In genomic region chr1:19409477-19410086, GRCh38 we compare ENCODE assay signal across 17 cellular contexts.
DNase-seq lines count a peak whose midpoint lies in the region; ATAC-seq and TF ChIP-seq lines count a peak whose summit lies in the region.
"Had no signal": no experiment of that assay in that cellular context is flagged by ENCODE, and none has a peak within 500 bp of the region (broad histone marks: within the 10 kb centered on the region; RNA-seq: fewer than 3 reads in every experiment).

No MANE protein-coding gene starts in this region.

- peak overlapping the region; percentile 57 to 82 (median 72) for H3K27ac Mint-ChIP-seq in CD4-positive, CD25-positive, alpha-beta regulatory T cell
- H3K27ac Mint-ChIP-seq in CD8-positive, alpha-beta T cell = peak overlapping the region; percentile 74
- peak overlapping the region; percentile 12 for H3K27ac Mint-ChIP-seq in activated T-helper 17 cell treated with anti-CD3 and anti-CD28 coated beads, Interleukin-2, amount 50 U/mL, for 72 hours
- H3K27ac Mint-ChIP-seq in naive thymus-derived CD4-positive, alpha-beta T cell = peak overlapping the region; percentile 23 to 79 (median 52)

- ATAC-seq in CD4-positive, CD25-positive, alpha-beta regulatory T cell (ENCODE audit: low read depth in 2 of 2) = no peak
- no peak for ATAC-seq in CD8-positive, alpha-beta T cell
- no peak for ATAC-seq in activated T-helper 17 cell treated with anti-CD3 and anti-CD28 coated beads, Interleukin-2, amount 50 U/mL, for 72 hours (replicated peaks)
- no peak for ATAC-seq in naive thymus-derived CD4-positive, alpha-beta T cell
- no peak for ATAC-seq in HG02571 (IDR thresholded peaks at IDR 0.05; ENCODE audit: unreplicated experiment)

- POLR2A ChIA-PET in CD8-positive, alpha-beta T cell (lab: Charles Lee) = interaction anchor here (1.1 kb wide), 2 partner anchors 17 to 146 kb away, joined by 3 read pairs; no protein-coding TSS in a partner anchor
- POLR2A ChIA-PET in naive thymus-derived CD4-positive, alpha-beta T cell (lab: Charles Lee) = interaction anchor here (0.7 kb wide), 1 partner anchor 13 kb away, joined by 3 read pairs; no protein-coding TSS in a partner anchor

- CTCF ChIA-PET in CD8-positive, alpha-beta T cell (lab: Charles Lee) = interaction anchor here (0.6 to 1.4 kb wide), 5 partner anchors 13 to 252 kb away, joined by 3 to 4 read pairs (median 3); no protein-coding TSS in a partner anchor
- CTCF ChIA-PET in naive thymus-derived CD4-positive, alpha-beta T cell (lab: Charles Lee) = interaction anchor here (0.9 kb wide), 1 partner anchor 173 kb away, joined by 3 read pairs; no protein-coding TSS in a partner anchor

- intact Hi-C loops in CD8-positive, alpha-beta T cell (cut with DNase I, micrococcal nuclease) = loop anchor here in 1 of 2 experiments (2.0 kb wide), 1 partner anchor 13 kb away; no protein-coding TSS in a partner anchor
- intact Hi-C loops in naive thymus-derived CD4-positive, alpha-beta T cell (cut with micrococcal nuclease) = no loop called here

- TF ChIP-seq CTCF in CD8-positive, alpha-beta T cell (IDR thresholded peaks at IDR 0.05) = no peak
- TF ChIP-seq CTCF in coronary artery (IDR thresholded peaks at IDR 0.05) = no peak

- H3K27me3 ChIP-seq in CD4-positive, CD25-positive, alpha-beta regulatory T cell (ENCODE audit: control insufficient read depth, insufficient read depth, low read length) = no peaks in the 10 kb centered on the region
- no peaks in the 10 kb centered on the region for H3K27me3 ChIP-seq in CD8-positive, alpha-beta T cell (ENCODE audit: insufficient read depth, low read length)
- no peaks in the 10 kb centered on the region for H3K27me3 ChIP-seq in naive thymus-derived CD4-positive, alpha-beta T cell (ENCODE audit: control insufficient read depth in 2 of 2, insufficient read depth in 2 of 2, low read length in 2 of 2)

- H3K9me3 ChIP-seq in CD4-positive, CD25-positive, alpha-beta regulatory T cell (ENCODE audit: control insufficient read depth in 2 of 2, low read length in 2 of 2) = no peaks in the 10 kb centered on the region
- H3K9me3 ChIP-seq in CD8-positive, alpha-beta T cell (ENCODE audit: low read length) = no peaks in the 10 kb centered on the region
- H3K9me3 ChIP-seq in naive thymus-derived CD4-positive, alpha-beta T cell (ENCODE audit: control insufficient read depth in 2 of 3, low read length in 3 of 3) = no peaks in the 10 kb centered on the region

- no peaks in the 10 kb centered on the region for H3K9me3 Mint-ChIP-seq in CD4-positive, CD25-positive, alpha-beta regulatory T cell
- no peaks in the 10 kb centered on the region for H3K9me3 Mint-ChIP-seq in CD8-positive, alpha-beta T cell
- no peaks in the 10 kb centered on the region for H3K9me3 Mint-ChIP-seq in activated T-helper 17 cell treated with anti-CD3 and anti-CD28 coated beads, Interleukin-2, amount 50 U/mL, for 72 hours
- no peaks in the 10 kb centered on the region for H3K9me3 Mint-ChIP-seq in naive thymus-derived CD4-positive, alpha-beta T cell
- H3K9me3 Mint-ChIP-seq: HFFc6 had no signal

- H3K4me1 ChIP-seq in CD4-positive, CD25-positive, alpha-beta regulatory T cell (ENCODE audit: control insufficient read depth, insufficient read depth, low read length, poor library complexity, severe bottlenecking) = peaks cover 12% of the 10 kb centered on the region
- H3K4me1 ChIP-seq in CD8-positive, alpha-beta T cell (ENCODE audit: insufficient read depth, low read length) = peaks cover 48% of the 10 kb centered on the region
- H3K4me1 ChIP-seq in naive thymus-derived CD4-positive, alpha-beta T cell (ENCODE audit: control insufficient read depth in 2 of 2, insufficient read depth in 2 of 2, low read length in 2 of 2) = peaks cover 7 to 36% of the 10 kb centered on the region in 2 donors

- no peak overlapping the region for H3K4me3 Mint-ChIP-seq in CD4-positive, CD25-positive, alpha-beta regulatory T cell
- H3K4me3 Mint-ChIP-seq in CD8-positive, alpha-beta T cell = no peak overlapping the region
- H3K4me3 Mint-ChIP-seq in activated T-helper 17 cell treated with anti-CD3 and anti-CD28 coated beads, Interleukin-2, amount 50 U/mL, for 72 hours = no peak overlapping the region
- H3K4me3 Mint-ChIP-seq in naive thymus-derived CD4-positive, alpha-beta T cell = peak overlapping the region in 4 of 10 donors; percentile 4 to 33 (median 18)
- H3K4me3 Mint-ChIP-seq: HFFc6 had no signal

- no peak overlapping the region for H3K27ac ChIP-seq in CD4-positive, CD25-positive, alpha-beta regulatory T cell (ENCODE audit: insufficient read depth, low read length, poor library complexity, severe bottlenecking)
- no peak overlapping the region for H3K27ac ChIP-seq in CD8-positive, alpha-beta T cell (ENCODE audit: low read depth, low read length)
- no peak overlapping the region for H3K27ac ChIP-seq in naive thymus-derived CD4-positive, alpha-beta T cell (ENCODE audit: low read depth, low read length)
- no peak overlapping the region for H3K27ac ChIP-seq in coronary artery

- H3K36me3 Mint-ChIP-seq in CD4-positive, CD25-positive, alpha-beta regulatory T cell = peaks cover 7% of the 10 kb centered on the region
- peaks cover 75% of the 10 kb centered on the region for H3K36me3 Mint-ChIP-seq in CD8-positive, alpha-beta T cell
- H3K36me3 Mint-ChIP-seq in activated T-helper 17 cell treated with anti-CD3 and anti-CD28 coated beads, Interleukin-2, amount 50 U/mL, for 72 hours (ENCODE audit: low read depth) = peaks cover 66% of the 10 kb centered on the region
- peaks cover 0 to 30% (median 0%) of the 10 kb centered on the region in 5 donors for H3K36me3 Mint-ChIP-seq in naive thymus-derived CD4-positive, alpha-beta T cell

- H3K4me3 ChIP-seq in CD4-positive, CD25-positive, alpha-beta regulatory T cell (ENCODE audit: low read depth, low read length) = no peak overlapping the region
- no peak overlapping the region for H3K4me3 ChIP-seq in CD8-positive, alpha-beta T cell (ENCODE audit: low read depth, low read length)
- no peak overlapping the region for H3K4me3 ChIP-seq in naive thymus-derived CD4-positive, alpha-beta T cell (ENCODE audit: low read length)
- H3K4me3 ChIP-seq in coronary artery = no peak overlapping the region

- peaks cover 53% of the 10 kb centered on the region for H3K36me3 ChIP-seq in CD4-positive, CD25-positive, alpha-beta regulatory T cell (ENCODE audit: control insufficient read depth, insufficient read depth, low read length)
- peaks cover 4% of the 10 kb centered on the region for H3K36me3 ChIP-seq in CD8-positive, alpha-beta T cell (ENCODE audit: insufficient read depth, low read length)
- peaks cover 0 to 21% (median 0%) of the 10 kb centered on the region in 3 experiments for H3K36me3 ChIP-seq in naive thymus-derived CD4-positive, alpha-beta T cell (ENCODE audit: control insufficient read depth in 2 of 3, insufficient read depth in 3 of 3, low read length in 3 of 3)

- peaks cover 18 to 87% (median 40%) of the 10 kb centered on the region in 4 donors for H3K4me1 Mint-ChIP-seq in CD4-positive, CD25-positive, alpha-beta regulatory T cell
- peaks cover 91% of the 10 kb centered on the region for H3K4me1 Mint-ChIP-seq in CD8-positive, alpha-beta T cell (ENCODE audit: low read depth)
- peaks cover 41% of the 10 kb centered on the region for H3K4me1 Mint-ChIP-seq in activated T-helper 17 cell treated with anti-CD3 and anti-CD28 coated beads, Interleukin-2, amount 50 U/mL, for 72 hours
- peaks cover 47 to 97% (median 92%) of the 10 kb centered on the region in 7 donors for H3K4me1 Mint-ChIP-seq in naive thymus-derived CD4-positive, alpha-beta T cell

- H3K27me3 Mint-ChIP-seq in CD4-positive, CD25-positive, alpha-beta regulatory T cell = no peaks in the 10 kb centered on the region
- H3K27me3 Mint-ChIP-seq in CD8-positive, alpha-beta T cell (ENCODE audit: low read depth) = no peaks in the 10 kb centered on the region
- H3K27me3 Mint-ChIP-seq in activated T-helper 17 cell treated with anti-CD3 and anti-CD28 coated beads, Interleukin-2, amount 50 U/mL, for 72 hours = no peaks in the 10 kb centered on the region
- H3K27me3 Mint-ChIP-seq in naive thymus-derived CD4-positive, alpha-beta T cell = no peaks in the 10 kb centered on the region

- no peak for DNase-seq in CD4-positive, CD25-positive, alpha-beta regulatory T cell
- no peak for DNase-seq in CD8-positive, alpha-beta T cell
- no peak for DNase-seq in naive thymus-derived CD4-positive, alpha-beta T cell
- DNase-seq in NCI-H69 (lab: John Stamatoyannopoulos, UW) = no peak
- DNase-seq in coronary artery (ENCODE audit: low spot score) = no peak
- DNase-seq: ACHN, GF-D8, HFFc6, Karpas-422, MM.1S, NCI-H1105 treated with DMSO at 0.1 percent for 48 hours, NCI-H187 treated with DMSO at 0.1 percent for 48 hours, NCI-H446, NCI-H774, SHP77 treated with DMSO at 0.1 percent for 48 hours had no signal

Comparison
In these comparisons a context has a peak if more than half of its experiments do, and no peak if none do; other contexts are left out.
1. H3K27ac Mint-ChIP-seq: peak in every context shown above with its lines; median percentile 74 in CD8-positive, alpha-beta T cell; 72 in CD4-positive, CD25-positive, alpha-beta regulatory T cell; 52 in naive thymus-derived CD4-positive, alpha-beta T cell; 12 in activated T-helper 17 cell treated with anti-CD3 and anti-CD28 coated beads, Interleukin-2, amount 50 U/mL, for 72 hours.